Comparison of ENCODE assay signal across 18 cellular contexts in the genomic region with DNA sequence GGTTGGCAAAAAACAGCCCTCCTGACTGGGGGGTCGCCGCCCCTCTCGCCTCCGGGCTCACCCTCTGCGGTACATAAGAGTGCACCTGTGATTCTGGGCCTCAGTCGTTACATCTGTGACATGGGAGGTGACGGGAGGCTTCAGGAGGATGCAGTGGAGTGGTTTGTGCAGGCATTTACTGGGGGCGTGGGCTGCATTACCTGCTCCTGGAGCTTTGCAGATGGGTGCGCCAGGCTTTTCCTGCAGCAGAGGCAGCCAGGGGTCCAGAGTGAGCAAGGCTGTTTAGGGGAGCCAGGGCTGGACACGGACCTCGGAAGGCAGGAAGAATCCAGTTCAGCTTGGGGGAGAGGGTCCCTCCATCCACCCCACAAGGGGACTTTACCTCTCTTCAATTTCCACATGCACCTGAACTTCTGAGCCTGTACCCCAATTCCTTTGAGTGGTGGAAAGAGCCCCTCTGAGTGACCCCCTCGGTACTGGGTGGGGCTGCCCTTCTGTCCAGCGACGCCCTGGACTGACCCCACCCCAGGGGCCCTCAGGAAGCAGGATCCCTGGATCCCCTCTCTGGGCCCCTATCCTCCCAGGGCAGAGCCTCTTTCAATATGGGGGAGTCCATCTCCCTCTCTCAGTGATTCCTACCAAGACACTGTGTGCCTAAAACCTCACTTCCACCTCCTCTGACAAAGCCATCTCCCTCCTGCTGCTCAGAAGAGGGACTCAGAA.
"Had no signal": no experiment of that assay in that cellular context is flagged by ENCODE, and none has a peak within 500 bp of the region (broad histone marks: within the 10 kb centered on the region; RNA-seq: fewer than 3 reads in every experiment).

No MANE protein-coding gene starts in this region.

- H3K27me3 ChIP-seq: SJSA1, tibial nerve had no signal

- H3K36me3 Mint-ChIP-seq: mesothelial cell of epicardium had no signal

- H3K4me1 Mint-ChIP-seq: mesothelial cell of epicardium had no signal

- DNase-seq: activated CD4-positive, alpha-beta T cell treated with anti-CD3 and anti-CD28 coated beads, Interleukin-2, amount 50 U/mL, for 4 hours; activated gamma-delta T cell; activated T-cell treated with anti-CD3 and anti-CD28 coated beads, Interleukin-2, amount 50 U/mL, for 4 hours; caudate nucleus; cortex of kidney; effector CD8-positive, alpha-beta T cell; foreskin fibroblast; hippocampal formation; stimulated activated CD4-positive, alpha-beta T cell treated with anti-CD3 and anti-CD28 coated beads, Interleukin-4, amount 100 ng/mL, for 24 hours; stimulated activated naive CD4-positive, alpha-beta T cell; SW 1271 had no signal

- H3K9me3 ChIP-seq: SJSA1 had no signal

- H3K4me1 ChIP-seq: parathyroid adenoma, SJSA1, tibial nerve had no signal

- H3K9ac ChIP-seq: parathyroid adenoma had no signal

- ATAC-seq: activated CD4-positive, CD25-positive, alpha-beta regulatory T cell treated with anti-CD3 and anti-CD28 coated beads, Interleukin-2, amount 50 U/mL, for 24 hours; activated T-cell treated with anti-CD3 and anti-CD28 coated beads, Interleukin-2, amount 50 U/mL, for 4 hours had no signal

- H3K79me2 ChIP-seq: parathyroid adenoma had no signal

- H3K36me3 ChIP-seq: SJSA1 had no signal

- H3K27ac ChIP-seq: parathyroid adenoma, SJSA1, skin epidermis, tibial nerve had no signal

- H3K9me3 Mint-ChIP-seq: activated T-cell treated with anti-CD3 and anti-CD28 coated beads, Interleukin-2, amount 50 U/mL, for 4 hours; mesothelial cell of epicardium had no signal

- H3K27ac Mint-ChIP-seq: mesothelial cell of epicardium had no signal

- H3K4me3 Mint-ChIP-seq: activated T-cell treated with anti-CD3 and anti-CD28 coated beads, Interleukin-2, amount 50 U/mL, for 4 hours; mesothelial cell of epicardium had no signal

- H3K4me3 ChIP-seq: lung, SJSA1, skin epidermis, tibial nerve had no signal

- H2AFZ ChIP-seq: parathyroid adenoma had no signal
